ENCODE assay signal across 30 cellular contexts in genomic region chr12:129934977-129935376, GRCh38. TPM values are rescaled to one million over a fixed set of nuclear protein-coding genes. Genes with fewer than 3 reads are reported as not detected.
"Had no signal": no experiment of that assay in that cellular context is flagged by ENCODE, and none has a peak within 500 bp of the region (broad histone marks: within the 10 kb centered on the region; RNA-seq: fewer than 3 reads in every experiment).

No MANE protein-coding gene starts in this region.

- DNase-seq: colonic mucosa; cortex of kidney; dermis blood vessel endothelial cell; dorsolateral prefrontal cortex; effector CD4-positive, alpha-beta T cell; effector CD8-positive, alpha-beta T cell; effector memory CD4-positive, alpha-beta T cell; effector memory CD8-positive, alpha-beta T cell; endodermal cell; erythroblast; esophagus squamous epithelium; foreskin fibroblast; foreskin keratinocyte; foreskin melanocyte; gastrocnemius medialis; glutamatergic neuron had no signal

- H3K4me1 Mint-ChIP-seq: endodermal cell had no signal

- H3K27me3 Mint-ChIP-seq: dendritic cell treated with granulocyte-macrophage colony-stimulating factor and Interleukin-4, amounts not matched to agents 40 ng/mL and 50 ng/mL, for 4 days had no signal

- H3K27ac Mint-ChIP-seq: dendritic cell treated with granulocyte-macrophage colony-stimulating factor and Interleukin-4, amounts not matched to agents 40 ng/mL and 50 ng/mL, for 4 days; effector memory CD8-positive, alpha-beta T cell; endodermal cell had no signal

- H3K36me3 ChIP-seq: colonic mucosa, esophagus muscularis mucosa, esophagus squamous epithelium, gastrocnemius medialis, gastroesophageal sphincter had no signal

- H3K27ac ChIP-seq: colonic mucosa, coronary artery, dorsolateral prefrontal cortex, epithelial cell of prostate, esophagus muscularis mucosa, esophagus squamous epithelium, foreskin keratinocyte, gastrocnemius medialis, gastroesophageal sphincter had no signal

- FAIRE-seq: colon, endometrium, endothelial cell of umbilical vein, frontal cortex had no signal

- H3K27me3 ChIP-seq: colonic mucosa, esophagus muscularis mucosa, foreskin keratinocyte, gastrocnemius medialis had no signal

- H3K9me3 ChIP-seq: colonic mucosa, esophagus squamous epithelium, gastrocnemius medialis had no signal

- H3K4me1 ChIP-seq: colonic mucosa, esophagus muscularis mucosa, esophagus squamous epithelium, foreskin keratinocyte, gastrocnemius medialis, gastroesophageal sphincter had no signal

- H3K4me3 Mint-ChIP-seq: dendritic cell treated with granulocyte-macrophage colony-stimulating factor and Interleukin-4, amounts not matched to agents 40 ng/mL and 50 ng/mL, for 4 days; effector memory CD8-positive, alpha-beta T cell; endodermal cell had no signal

- ATAC-seq: effector memory CD8-positive, alpha-beta T cell; esophagus mucosa; foreskin keratinocyte; gastrocnemius medialis; gastroesophageal sphincter had no signal

- H3K4me3 ChIP-seq: colonic mucosa, coronary artery, dorsolateral prefrontal cortex, esophagus muscularis mucosa, esophagus squamous epithelium, gastrocnemius medialis, gastroesophageal sphincter had no signal

RNA-seq across cellular contexts. Expression of gene TMEM132D, which starts 31.2 kb away (rescaled TPM):
- total RNA-seq: dermis blood vessel endothelial cell, dermis microvascular lymphatic vessel endothelial cell, endothelial cell of umbilical vein, esophagus mucosa, esophagus squamous epithelium, fibroblast of lung, fibroblast of villous mesenchyme, foreskin keratinocyte, gastrocnemius medialis had no signal
- polyA plus RNA-seq: endothelial cell of umbilical vein, esophagus, fibroblast of lung, foreskin keratinocyte had no signal
